10 cellular contexts compared by ENCODE assay signal in the genomic region with DNA sequence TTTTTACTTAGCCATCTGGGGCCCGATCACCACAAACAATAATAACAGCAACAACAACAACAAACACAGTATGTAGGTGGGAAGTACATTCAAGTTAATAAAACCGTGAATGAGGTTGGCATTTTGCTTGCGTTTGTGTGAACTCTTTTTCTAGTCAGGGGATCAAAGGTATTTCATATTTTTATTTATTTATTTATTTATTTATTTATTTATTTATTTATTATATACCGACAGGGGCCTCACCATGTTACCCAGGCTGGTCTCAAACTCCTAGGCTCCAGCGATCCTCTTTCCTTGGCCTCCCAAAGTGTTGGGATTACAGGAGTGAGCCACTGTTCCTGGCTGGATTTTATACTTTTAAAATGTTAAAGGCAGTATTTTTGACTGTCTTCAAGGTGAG.
"Had no signal": no experiment of that assay in that cellular context is flagged by ENCODE, and none has a peak within 500 bp of the region (broad histone marks: within the 10 kb centered on the region; RNA-seq: fewer than 3 reads in every experiment).

No MANE protein-coding gene starts in this region.

- H3K4me3 ChIP-seq: GM23248, GM23338, HAP-1 had no signal

- H3K4me3 Mint-ChIP-seq: GM23338, H9, HFFc6 had no signal

- H3K36me3 ChIP-seq: HAP-1 had no signal

- FAIRE-seq: H1, H54 had no signal

- H3K9me3 ChIP-seq: HAP-1 had no signal

- H3K27ac ChIP-seq: GM23248 had no signal

- DNase-seq: GM23248, GOT3, H7, H9, HCEC 1CT, HFFc6 had no signal

- H3K27ac Mint-ChIP-seq: GM23338, H9, HFFc6 had no signal

- H3K4me2 ChIP-seq: GM23338 had no signal

- ATAC-seq: GM23338 had no signal

- H3K4me1 ChIP-seq: HAP-1 had no signal

- H3K9me3 Mint-ChIP-seq: GM23338, H9, HFFc6 had no signal
